2 cellular contexts compared by ENCODE assay signal in the genomic region with DNA sequence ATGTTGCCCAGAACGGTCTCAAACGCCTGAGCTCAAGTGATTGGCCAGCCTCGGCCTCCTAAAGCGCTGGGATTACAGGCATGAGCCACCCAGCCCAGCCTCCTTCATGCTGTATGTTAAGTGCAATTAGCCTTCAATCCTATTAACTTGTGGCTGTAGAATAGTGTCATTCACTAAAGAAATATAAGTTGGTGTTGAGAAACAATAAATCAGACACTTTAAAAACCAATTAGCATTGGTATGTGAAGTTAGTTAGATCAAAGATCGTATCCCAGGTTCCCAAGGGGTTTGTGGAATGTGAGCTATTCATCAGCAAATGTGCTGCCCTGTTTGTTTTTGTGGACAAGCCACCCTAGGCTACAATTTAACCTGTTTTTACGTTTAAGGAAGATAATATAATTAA.
TF ChIP-seq lines count a peak whose summit lies in the region.

No MANE protein-coding gene starts in this region.

TF ChIP-seq in HEK293, 187 proteins besides CTCF, POLR2A, EP300 and RAD21 (continued from another document):
- TF ChIP-seq ZNF37A (tag by site-specific recombination; IDR thresholded peaks at IDR 0.05) (no peak), ZNF621 (tag by site-specific recombination; IDR thresholded peaks at IDR 0.05) (no peak), ZSCAN30 (tag by site-specific recombination; IDR thresholded peaks at IDR 0.05) (no peak), ZXDB (tag by site-specific recombination; IDR thresholded peaks at IDR 0.05) (no peak), SCRT1 (tag by site-specific recombination; IDR thresholded peaks at IDR 0.05; ENCODE audit: borderline replicate concordance) (no peak)
- TF ChIP-seq, protein P1, sequence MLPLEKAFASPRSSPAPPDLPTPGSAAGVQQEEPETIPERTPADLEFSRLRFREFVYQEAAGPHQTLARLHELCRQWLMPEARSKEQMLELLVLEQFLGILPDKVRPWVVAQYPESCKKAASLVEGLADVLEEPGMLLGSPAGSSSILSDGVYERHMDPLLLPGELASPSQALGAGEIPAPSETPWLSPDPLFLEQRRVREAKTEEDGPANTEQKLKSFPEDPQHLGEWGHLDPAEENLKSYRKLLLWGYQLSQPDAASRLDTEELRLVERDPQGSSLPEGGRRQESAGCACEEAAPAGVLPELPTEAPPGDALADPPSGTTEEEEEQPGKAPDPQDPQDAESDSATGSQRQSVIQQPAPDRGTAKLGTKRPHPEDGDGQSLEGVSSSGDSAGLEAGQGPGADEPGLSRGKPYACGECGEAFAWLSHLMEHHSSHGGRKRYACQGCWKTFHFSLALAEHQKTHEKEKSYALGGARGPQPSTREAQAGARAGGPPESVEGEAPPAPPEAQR (tag by site-specific recombination; IDR thresholded peaks at IDR 0.05): no peak
TF ChIP-seq in HEK293: peak in this region for 1.

TF ChIP-seq in SK-N-SH, 30 proteins besides CTCF, POLR2A, EP300 and RAD21 (continued from another document):
- TF ChIP-seq RXRA (IDR thresholded peaks at IDR 0.05; ENCODE audit: borderline replicate concordance, low read depth) (no peak), YY1 (IDR thresholded peaks at IDR 0.05; ENCODE audit: low read depth) (no peak), RFX5 (IDR thresholded peaks at IDR 0.05; ENCODE audit: low read length) (no peak), JUND (IDR thresholded peaks at IDR 0.05) (no peak), GATA2 (CRISPR knock-in tag; IDR thresholded peaks at IDR 0.05) (no peak)
- TF ChIP-seq, protein P2, sequence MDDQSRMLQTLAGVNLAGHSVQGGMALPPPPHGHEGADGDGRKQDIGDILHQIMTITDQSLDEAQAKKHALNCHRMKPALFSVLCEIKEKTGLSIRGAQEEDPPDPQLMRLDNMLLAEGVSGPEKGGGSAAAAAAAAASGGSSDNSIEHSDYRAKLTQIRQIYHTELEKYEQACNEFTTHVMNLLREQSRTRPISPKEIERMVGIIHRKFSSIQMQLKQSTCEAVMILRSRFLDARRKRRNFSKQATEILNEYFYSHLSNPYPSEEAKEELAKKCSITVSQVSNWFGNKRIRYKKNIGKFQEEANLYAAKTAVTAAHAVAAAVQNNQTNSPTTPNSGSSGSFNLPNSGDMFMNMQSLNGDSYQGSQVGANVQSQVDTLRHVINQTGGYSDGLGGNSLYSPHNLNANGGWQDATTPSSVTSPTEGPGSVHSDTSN (IDR thresholded peaks at IDR 0.05): no peak
